Comparison of ENCODE assay signal across 8 cellular contexts in the genomic region with DNA sequence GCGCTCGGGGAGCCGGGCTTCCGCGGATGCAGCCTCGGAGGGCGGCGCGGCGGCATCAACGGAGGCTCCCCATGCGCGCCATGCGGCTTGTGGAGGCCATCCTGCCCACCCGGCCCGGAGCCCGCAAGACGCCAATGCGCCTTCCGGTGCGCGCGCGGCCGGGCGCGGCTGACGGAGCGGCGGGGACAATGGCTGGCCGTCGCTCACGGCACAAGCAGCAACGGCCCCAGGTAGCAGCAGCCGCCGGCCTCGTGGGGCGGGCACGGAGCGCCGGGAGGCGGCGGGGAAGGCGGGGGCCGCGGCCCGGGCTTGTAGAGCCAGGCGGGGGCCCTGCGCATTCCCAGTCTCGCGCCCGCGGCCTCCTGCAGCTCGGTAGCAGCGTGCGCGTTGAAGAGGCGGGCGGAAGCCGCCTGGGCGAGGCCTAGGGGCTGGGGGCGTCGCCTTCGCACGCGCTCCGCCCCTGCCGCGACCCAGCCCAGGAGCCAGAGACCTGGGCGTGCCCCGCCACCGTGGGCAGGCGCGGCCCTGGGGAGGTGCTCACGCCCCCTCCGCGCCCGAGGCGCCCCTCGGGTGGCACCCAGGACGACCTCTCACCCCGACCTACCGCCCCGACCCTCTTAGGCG.
DNase-seq lines count a peak whose midpoint lies in the region; ATAC-seq and TF ChIP-seq lines count a peak whose summit lies in the region.
"Not testable (repeated sequence)": the region's sequence is repeated elsewhere in the genome, so short reads cannot be mapped to it uniquely, and the experiment has no call there.

No MANE protein-coding gene starts in this region.

- intact Hi-C loops in activated CD8-positive, alpha-beta T cell treated with anti-CD3 and anti-CD28 coated beads for 36 hours (cut with micrococcal nuclease); Right ventricle myocardium superior (cut with DNase I): not testable (repeated sequence)

- not testable (repeated sequence) for H3K36me3 ChIP-seq in CD4-positive, CD25-positive, alpha-beta regulatory T cell (ENCODE audit: control insufficient read depth, insufficient read depth, low read length)

- not testable (repeated sequence) for H3K4me3 ChIP-seq in CD4-positive, CD25-positive, alpha-beta regulatory T cell (ENCODE audit: low read depth, low read length)

- TF ChIP-seq CTCF in activated CD8-positive, alpha-beta T cell treated with anti-CD3 and anti-CD28 coated beads for 36 hours (IDR thresholded peaks at IDR 0.05) = not testable (repeated sequence)

- not testable (repeated sequence) for H3K9me3 ChIP-seq in CD4-positive, CD25-positive, alpha-beta regulatory T cell (ENCODE audit: control insufficient read depth in 2 of 2, low read length in 2 of 2)

- CTCF ChIA-PET in activated CD8-positive, alpha-beta T cell treated with anti-CD3 and anti-CD28 coated beads for 36 hours (lab: Charles Lee) = not testable (repeated sequence)

- H3K4me1 ChIP-seq in CD4-positive, CD25-positive, alpha-beta regulatory T cell (ENCODE audit: control insufficient read depth, insufficient read depth, low read length, poor library complexity, severe bottlenecking) = not testable (repeated sequence)

- H3K27ac ChIP-seq in CD4-positive, CD25-positive, alpha-beta regulatory T cell (ENCODE audit: insufficient read depth, low read length, poor library complexity, severe bottlenecking) = not testable (repeated sequence)

- peak; percentile 92 to 97 for ATAC-seq in CD4-positive, CD25-positive, alpha-beta regulatory T cell (ENCODE audit: low read depth in 2 of 2)
- ATAC-seq in GM19023 (IDR thresholded peaks at IDR 0.05; ENCODE audit: unreplicated experiment) (peak; percentile 90), GM21619 (IDR thresholded peaks at IDR 0.05; ENCODE audit: unreplicated experiment) (peak; percentile 81), HG02973 (IDR thresholded peaks at IDR 0.05; ENCODE audit: unreplicated experiment) (peak; percentile 93), HG03520 (IDR thresholded peaks at IDR 0.05; ENCODE audit: unreplicated experiment) (peak; percentile 94), Right ventricle myocardium superior (ENCODE audit: poor library complexity) (peak; percentile 66)
- ATAC-seq in activated CD8-positive, alpha-beta T cell treated with anti-CD3 and anti-CD28 coated beads for 36 hours = peak; percentile 89
- ATAC-seq in natural killer cell treated with Interleukin-12 subunit alpha and Interleukin-12 subunit beta and Interleukin-15 and Interleukin-18, amount 100 ng/mL, for 72 hours = peak; percentile 95 to 98

- not testable (repeated sequence) for H3K36me3 Mint-ChIP-seq in CD4-positive, CD25-positive, alpha-beta regulatory T cell; activated CD8-positive, alpha-beta T cell treated with anti-CD3 and anti-CD28 coated beads for 36 hours (ENCODE audit: low read depth); natural killer cell treated with Interleukin-12 subunit alpha and Interleukin-12 subunit beta and Interleukin-15 and Interleukin-18, amount 100 ng/mL, for 72 hours

- H3K27ac Mint-ChIP-seq in CD4-positive, CD25-positive, alpha-beta regulatory T cell; activated CD8-positive, alpha-beta T cell treated with anti-CD3 and anti-CD28 coated beads for 36 hours; natural killer cell treated with Interleukin-12 subunit alpha and Interleukin-12 subunit beta and Interleukin-15 and Interleukin-18, amount 100 ng/mL, for 72 hours: not testable (repeated sequence)

- H3K4me3 Mint-ChIP-seq in CD4-positive, CD25-positive, alpha-beta regulatory T cell; activated CD8-positive, alpha-beta T cell treated with anti-CD3 and anti-CD28 coated beads for 36 hours; natural killer cell treated with Interleukin-12 subunit alpha and Interleukin-12 subunit beta and Interleukin-15 and Interleukin-18, amount 100 ng/mL, for 72 hours: not testable (repeated sequence)

- H3K27me3 ChIP-seq in CD4-positive, CD25-positive, alpha-beta regulatory T cell (ENCODE audit: control insufficient read depth, insufficient read depth, low read length) = not testable (repeated sequence)

- POLR2A ChIA-PET in activated CD8-positive, alpha-beta T cell treated with anti-CD3 and anti-CD28 coated beads for 36 hours (lab: Charles Lee) = not testable (repeated sequence)

- DNase-seq in CD4-positive, CD25-positive, alpha-beta regulatory T cell; activated CD8-positive, alpha-beta T cell treated with anti-CD3 and anti-CD28 coated beads for 36 hours; Right ventricle myocardium superior; natural killer cell treated with Interleukin-12 subunit alpha and Interleukin-12 subunit beta and Interleukin-15 and Interleukin-18, amount 100 ng/mL, for 72 hours (ENCODE audit: low spot score): not testable (repeated sequence)

- not testable (repeated sequence) for H3K4me1 Mint-ChIP-seq in CD4-positive, CD25-positive, alpha-beta regulatory T cell; activated CD8-positive, alpha-beta T cell treated with anti-CD3 and anti-CD28 coated beads for 36 hours (ENCODE audit: low read depth); natural killer cell treated with Interleukin-12 subunit alpha and Interleukin-12 subunit beta and Interleukin-15 and Interleukin-18, amount 100 ng/mL, for 72 hours (ENCODE audit: low read depth in 2 of 2)

- not testable (repeated sequence) for H3K27me3 Mint-ChIP-seq in CD4-positive, CD25-positive, alpha-beta regulatory T cell; activated CD8-positive, alpha-beta T cell treated with anti-CD3 and anti-CD28 coated beads for 36 hours; natural killer cell treated with Interleukin-12 subunit alpha and Interleukin-12 subunit beta and Interleukin-15 and Interleukin-18, amount 100 ng/mL, for 72 hours

- not testable (repeated sequence) for H3K9me3 Mint-ChIP-seq in CD4-positive, CD25-positive, alpha-beta regulatory T cell; activated CD8-positive, alpha-beta T cell treated with anti-CD3 and anti-CD28 coated beads for 36 hours; natural killer cell treated with Interleukin-12 subunit alpha and Interleukin-12 subunit beta and Interleukin-15 and Interleukin-18, amount 100 ng/mL, for 72 hours
